ENCODE assay signal across 11 cellular contexts in the genomic region with DNA sequence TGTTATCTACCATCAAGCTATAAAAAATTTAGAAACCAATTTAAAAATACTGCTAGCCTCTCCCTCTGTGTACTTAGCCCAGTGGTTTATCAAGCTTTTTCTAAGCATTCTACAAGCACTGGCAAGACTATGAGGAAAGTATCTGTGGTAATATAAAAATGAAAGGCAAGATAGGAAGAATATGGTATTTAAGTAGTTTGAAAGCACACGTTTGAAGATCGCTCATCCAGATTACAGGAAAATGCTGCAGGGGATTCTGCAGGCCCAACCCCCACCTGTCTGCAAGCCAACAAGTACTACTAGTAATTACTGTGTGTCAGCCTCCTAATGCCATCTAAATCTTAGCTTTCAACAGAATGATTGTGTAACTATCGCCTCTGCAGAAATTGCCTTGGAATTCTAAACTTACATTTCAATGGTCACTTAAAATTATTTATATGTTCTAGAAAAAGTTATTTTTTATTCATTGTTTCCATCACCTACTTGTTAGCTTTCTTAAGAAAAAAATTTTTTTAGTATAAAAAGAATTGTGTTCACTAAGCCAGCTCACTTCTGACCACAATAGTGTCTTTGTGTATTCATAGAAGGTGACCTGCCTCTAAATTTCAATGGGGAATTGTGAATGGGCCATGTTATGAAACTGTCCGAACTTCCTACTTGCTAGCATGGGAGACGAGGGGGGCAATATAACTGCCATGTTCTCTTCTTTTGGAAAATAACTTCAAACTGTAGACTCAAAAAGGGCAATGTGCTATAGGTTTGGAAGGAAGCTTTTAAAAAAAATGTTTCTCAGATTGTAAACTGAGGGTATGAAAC. TPM values are rescaled to one million over a fixed set of nuclear protein-coding genes. Genes with fewer than 3 reads are reported as not detected.
A peak's percentile ranks its signal among the peaks of the same experiment; 100 is the strongest.
DNase-seq lines count a peak whose midpoint lies in the region; ATAC-seq and TF ChIP-seq lines count a peak whose summit lies in the region.
"Had no signal": no experiment of that assay in that cellular context is flagged by ENCODE, and none has a peak within 500 bp of the region (broad histone marks: within the 10 kb centered on the region; RNA-seq: fewer than 3 reads in every experiment).

No MANE protein-coding gene starts in this region.

- peak overlapping the region; percentile 95 for H3K4me2 ChIP-seq in HCT116 (ENCODE audit: low read length)

- TF ChIP-seq POLR2A in HCT116 (IDR thresholded peaks at IDR 0.05; ENCODE audit: borderline replicate concordance, extremely low read depth, insufficient read depth, insufficient read length) (no peak), gastroesophageal sphincter (IDR thresholded peaks at IDR 0.05) (no peak)

- H3K9me3 Mint-ChIP-seq in effector memory CD8-positive, alpha-beta T cell = no peaks in the 10 kb centered on the region
- H3K9me3 Mint-ChIP-seq: naive thymus-derived CD4-positive, alpha-beta T cell; T-helper 1 cell treated with Interleukin-12 subunit alpha and Interleukin-12 subunit beta and Interleukin-4 antibody, amounts not matched to agents 30 μg/mL and 1 μg/mL, for 36 hours had no signal

- H3K9me3 ChIP-seq in HCT116 (ENCODE audit: control insufficient read depth in 1 of 2, insufficient read depth in 1 of 2, low read depth in 1 of 2, low read length in 2 of 2) (no peaks in the 10 kb centered on the region), gastroesophageal sphincter (no peaks in the 10 kb centered on the region)

- no peak for DNase-seq in HCT116 (ENCODE audit: low read depth, low spot score)
- DNase-seq in T1000 (lab: John Stamatoyannopoulos, UW) = peak; percentile 16
- no peak for DNase-seq in sciatic nerve (ENCODE audit: low spot score)
- DNase-seq in activated CD4-positive, CD25-positive, alpha-beta regulatory T cell treated with anti-CD3 and anti-CD28 coated beads, Interleukin-2, amount 50 U/mL, for 72 hours = no peak
- DNase-seq in stimulated activated CD4-positive, alpha-beta T cell treated with anti-CD3 and anti-CD28 coated beads, Interleukin-15, amount 100 ng/mL, for 24 hours = no peak
- no peak for DNase-seq in effector memory CD8-positive, alpha-beta T cell
- DNase-seq: naive thymus-derived CD4-positive, alpha-beta T cell had no signal

- intact Hi-C loops in HCT116 (cut with micrococcal nuclease) = no loop called here
- intact Hi-C loops in sciatic nerve (cut with DNase I) = no loop called here

- no peak for TF ChIP-seq CTCF in HCT116 (IDR thresholded peaks at IDR 0.05 in 2 of 3, conservative IDR thresholded peaks at IDR 0.05 in 1 of 3; ENCODE audit: borderline replicate concordance in 1 of 3, insufficient read depth in 1 of 3, low read depth in 2 of 3, low read length in 2 of 3)
- no peak for TF ChIP-seq CTCF in gastroesophageal sphincter (IDR thresholded peaks at IDR 0.05)

- peaks cover 19 to 20% of the 10 kb centered on the region in 2 donors for H3K27me3 Mint-ChIP-seq in effector memory CD8-positive, alpha-beta T cell

- H3K36me3 ChIP-seq in HCT116 (ENCODE audit: control insufficient read depth in 1 of 2, insufficient read depth in 2 of 2, low read length in 2 of 2) = peaks cover 35 to 70% of the 10 kb centered on the region in 2 experiments
- peaks cover 15 to 27% of the 10 kb centered on the region in 2 donors for H3K36me3 ChIP-seq in gastroesophageal sphincter

- H3K4me1 ChIP-seq in HCT116 (ENCODE audit: control insufficient read depth in 1 of 2, insufficient read depth in 2 of 2, low read length in 2 of 2) = peaks cover 81 to 99% of the 10 kb centered on the region in 2 experiments
- peaks cover 31 to 98% (median 42%) of the 10 kb centered on the region in 3 donors for H3K4me1 ChIP-seq in gastroesophageal sphincter

- POLR2A ChIA-PET in HCT116 (lab: Charles Lee) = interaction anchor here (1.0 to 1.5 kb wide), 5 partner anchors 10 to 184 kb away, joined by 3 to 5 read pairs (median 3); no protein-coding TSS in a partner anchor

- H4K20me1 ChIP-seq in HCT116 (ENCODE audit: insufficient read depth) = peaks cover 100% of the 10 kb centered on the region

- no TSS peak for BruUV-seq in HCT116 (replicated peaks; lab: Mats Ljungman, UMichigan)

- CTCF ChIA-PET in HCT116 (lab: Charles Lee) = interaction anchor here (1.8 kb wide), 2 partner anchors 42 to 296 kb away, joined by 5 to 6 read pairs; no protein-coding TSS in a partner anchor

- no peak overlapping the region for H2AFZ ChIP-seq in HCT116 (ENCODE audit: low read depth, low read length, poor library complexity, severe bottlenecking)

- no peaks in the 10 kb centered on the region for H3K4me1 Mint-ChIP-seq in effector memory CD8-positive, alpha-beta T cell (ENCODE audit: low read depth in 2 of 2)

- H3K79me2 ChIP-seq in HCT116 (ENCODE audit: insufficient read depth, low read length) = peaks cover 100% of the 10 kb centered on the region

- no peaks in the 10 kb centered on the region for H3K36me3 Mint-ChIP-seq in effector memory CD8-positive, alpha-beta T cell (ENCODE audit: insufficient read depth)
- H3K36me3 Mint-ChIP-seq: naive thymus-derived CD4-positive, alpha-beta T cell had no signal

- H3K27ac Mint-ChIP-seq in effector memory CD8-positive, alpha-beta T cell = no peak overlapping the region
- H3K27ac Mint-ChIP-seq: naive thymus-derived CD4-positive, alpha-beta T cell; T-helper 1 cell treated with Interleukin-12 subunit alpha and Interleukin-12 subunit beta and Interleukin-4 antibody, amounts not matched to agents 30 μg/mL and 1 μg/mL, for 36 hours had no signal

- peak overlapping the region; percentile 99; the same call in 1 of the 2 replicates for H3K27ac ChIP-seq in HCT116 (ENCODE audit: low read depth, low read length)
- peak overlapping the region; percentile 61 to 98 (median 81) for H3K27ac ChIP-seq in gastroesophageal sphincter
- H3K27ac ChIP-seq: HL-60 had no signal

- no peak for TF ChIP-seq EP300 in gastroesophageal sphincter (IDR thresholded peaks at IDR 0.05)

- H3K27me3 ChIP-seq in HCT116 (ENCODE audit: insufficient read depth, low read length) (no peaks in the 10 kb centered on the region), gastroesophageal sphincter (no peaks in the 10 kb centered on the region)

- no peaks in the 10 kb centered on the region for H3K9me2 ChIP-seq in HCT116 (ENCODE audit: insufficient read depth)

- no peak overlapping the region for H3K4me3 Mint-ChIP-seq in effector memory CD8-positive, alpha-beta T cell
- H3K4me3 Mint-ChIP-seq: naive thymus-derived CD4-positive, alpha-beta T cell; T-helper 1 cell treated with Interleukin-12 subunit alpha and Interleukin-12 subunit beta and Interleukin-4 antibody, amounts not matched to agents 30 μg/mL and 1 μg/mL, for 36 hours had no signal

- ATAC-seq in HCT116 (no peak), gastroesophageal sphincter (no peak), sciatic nerve (peak; percentile 43), HG03521 (IDR thresholded peaks at IDR 0.05; ENCODE audit: unreplicated experiment) (no peak)
- ATAC-seq in effector memory CD8-positive, alpha-beta T cell (replicated peaks) = no peak
- ATAC-seq: naive thymus-derived CD4-positive, alpha-beta T cell had no signal

- no peak for TF ChIP-seq RAD21 in HCT116 (IDR thresholded peaks at IDR 0.05; ENCODE audit: low read depth)

- RAD21 ChIA-PET in HCT116 (lab: Charles Lee; ENCODE audit: low non-redundant PET in 1 of 2, low total read pairs in 2 of 2, uncharacterized antibody in 2 of 2, unreplicated experiment in 2 of 2) = no interaction called here

- 18 to 29% methylated on average over 5 of the region's 5 CpGs for WGBS in gastroesophageal sphincter (ENCODE audit: low coverage in 1 of 2), 2 donors

- H3K9ac ChIP-seq in HCT116 (ENCODE audit: low read length) = peak overlapping the region; percentile 91; the same call in 1 of the 2 replicates

- H3K4me3 ChIP-seq in HCT116 (replicated peaks in 1 of 2; ENCODE audit: low read depth in 1 of 2, low read length in 2 of 2) = no peak overlapping the region
- peak overlapping the region; percentile 3 to 21 for H3K4me3 ChIP-seq in gastroesophageal sphincter

TF ChIP-seq in HCT116, 20 proteins besides CTCF, POLR2A, EP300 and RAD21:
- TF ChIP-seq SIN3A (IDR thresholded peaks at IDR 0.05; ENCODE audit: low read depth) (no peak), POLR2AphosphoS5 (IDR thresholded peaks at IDR 0.05; ENCODE audit: low read depth, low read length) (peak; percentile 81), EGR1 (IDR thresholded peaks at IDR 0.05; ENCODE audit: low read depth) (no peak), JUND (IDR thresholded peaks at IDR 0.05) (no peak), CBX3 (IDR thresholded peaks at IDR 0.05; ENCODE audit: low read depth) (no peak)
- TF ChIP-seq, protein P1, sequence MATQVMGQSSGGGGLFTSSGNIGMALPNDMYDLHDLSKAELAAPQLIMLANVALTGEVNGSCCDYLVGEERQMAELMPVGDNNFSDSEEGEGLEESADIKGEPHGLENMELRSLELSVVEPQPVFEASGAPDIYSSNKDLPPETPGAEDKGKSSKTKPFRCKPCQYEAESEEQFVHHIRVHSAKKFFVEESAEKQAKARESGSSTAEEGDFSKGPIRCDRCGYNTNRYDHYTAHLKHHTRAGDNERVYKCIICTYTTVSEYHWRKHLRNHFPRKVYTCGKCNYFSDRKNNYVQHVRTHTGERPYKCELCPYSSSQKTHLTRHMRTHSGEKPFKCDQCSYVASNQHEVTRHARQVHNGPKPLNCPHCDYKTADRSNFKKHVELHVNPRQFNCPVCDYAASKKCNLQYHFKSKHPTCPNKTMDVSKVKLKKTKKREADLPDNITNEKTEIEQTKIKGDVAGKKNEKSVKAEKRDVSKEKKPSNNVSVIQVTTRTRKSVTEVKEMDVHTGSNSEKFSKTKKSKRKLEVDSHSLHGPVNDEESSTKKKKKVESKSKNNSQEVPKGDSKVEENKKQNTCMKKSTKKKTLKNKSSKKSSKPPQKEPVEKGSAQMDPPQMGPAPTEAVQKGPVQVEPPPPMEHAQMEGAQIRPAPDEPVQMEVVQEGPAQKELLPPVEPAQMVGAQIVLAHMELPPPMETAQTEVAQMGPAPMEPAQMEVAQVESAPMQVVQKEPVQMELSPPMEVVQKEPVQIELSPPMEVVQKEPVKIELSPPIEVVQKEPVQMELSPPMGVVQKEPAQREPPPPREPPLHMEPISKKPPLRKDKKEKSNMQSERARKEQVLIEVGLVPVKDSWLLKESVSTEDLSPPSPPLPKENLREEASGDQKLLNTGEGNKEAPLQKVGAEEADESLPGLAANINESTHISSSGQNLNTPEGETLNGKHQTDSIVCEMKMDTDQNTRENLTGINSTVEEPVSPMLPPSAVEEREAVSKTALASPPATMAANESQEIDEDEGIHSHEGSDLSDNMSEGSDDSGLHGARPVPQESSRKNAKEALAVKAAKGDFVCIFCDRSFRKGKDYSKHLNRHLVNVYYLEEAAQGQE (IDR thresholded peaks at IDR 0.05; ENCODE audit: low read depth) = no peak

RNA-seq across cellular contexts. Expression of a gene that starts 8.4 kb away (rescaled TPM):
- total RNA-seq in HCT116 (2021; ENCODE audit: unreplicated experiment) = 777 TPM
- polyA plus RNA-seq in HCT116 (2012) = 536 and 725 TPM in 2 replicates
- total RNA-seq in gastroesophageal sphincter = 100 to 1,000 TPM; 344 to 570 (median 393) TPM
- 33.7 TPM for total RNA-seq in sciatic nerve

RNA-seq across cellular contexts. Expression of a gene that starts 56.2 kb away (rescaled TPM):
- total RNA-seq in HCT116 (2021; ENCODE audit: unreplicated experiment) = 370 TPM
- polyA plus RNA-seq in HCT116 (2012) = 294 and 378 TPM in 2 replicates
- 100 to 1,000 TPM; 208 to 250 (median 224) TPM for total RNA-seq in gastroesophageal sphincter
- 249 TPM for total RNA-seq in sciatic nerve

Comparison
In these comparisons a context has a peak if more than half of its experiments do, and no peak if none do; other contexts are left out.
1. H3K4me3 ChIP-seq: peak in gastroesophageal sphincter (2 of 2); none in HCT116 (0 of 2).